1 cellular context compared by ENCODE assay signal in the genomic region with DNA sequence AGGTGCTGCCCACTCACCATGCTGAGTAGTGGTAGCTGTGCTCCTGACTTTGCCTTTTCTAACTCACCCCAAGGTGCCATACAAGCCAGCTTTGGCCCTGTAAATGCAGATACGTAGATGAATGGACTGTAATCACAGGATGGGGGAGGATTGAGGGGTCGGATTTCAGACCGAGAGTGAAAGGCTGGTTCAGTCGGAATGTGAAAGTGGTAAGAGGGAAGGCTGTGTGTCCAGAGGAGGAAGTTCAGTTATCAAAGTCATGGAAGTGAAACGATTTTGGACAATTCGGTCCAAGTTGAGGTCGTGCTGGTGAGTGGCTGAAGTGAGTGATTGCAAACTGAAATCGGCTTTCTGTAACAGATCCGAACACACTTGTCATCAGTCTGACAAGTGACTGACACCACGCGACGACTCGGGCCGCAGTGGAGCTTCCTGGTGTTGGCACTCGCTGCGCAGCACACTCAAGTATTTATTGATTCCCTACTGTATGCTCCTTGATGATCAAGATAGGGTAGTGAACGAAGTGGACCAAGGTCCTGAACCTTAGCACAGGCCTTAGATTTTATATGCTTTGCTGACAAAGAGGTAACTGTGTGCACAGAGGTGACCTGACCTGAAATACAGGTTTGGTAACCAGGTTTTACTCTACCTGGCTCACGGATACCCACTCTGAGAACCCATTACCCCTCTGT.
TF ChIP-seq lines count a peak whose summit lies in the region.

No MANE protein-coding gene starts in this region.

TF ChIP-seq in H1, 55 proteins besides CTCF, POLR2A, EP300 and RAD21:
- no peak for TF ChIP-seq RBBP5 (IDR thresholded peaks at IDR 0.05; ENCODE audit: borderline replicate concordance, low read depth, low read length)
- no peak for TF ChIP-seq CBX8 (IDR thresholded peaks at IDR 0.05; ENCODE audit: borderline replicate concordance, low read depth, low read length)
- TF ChIP-seq, protein P1, sequence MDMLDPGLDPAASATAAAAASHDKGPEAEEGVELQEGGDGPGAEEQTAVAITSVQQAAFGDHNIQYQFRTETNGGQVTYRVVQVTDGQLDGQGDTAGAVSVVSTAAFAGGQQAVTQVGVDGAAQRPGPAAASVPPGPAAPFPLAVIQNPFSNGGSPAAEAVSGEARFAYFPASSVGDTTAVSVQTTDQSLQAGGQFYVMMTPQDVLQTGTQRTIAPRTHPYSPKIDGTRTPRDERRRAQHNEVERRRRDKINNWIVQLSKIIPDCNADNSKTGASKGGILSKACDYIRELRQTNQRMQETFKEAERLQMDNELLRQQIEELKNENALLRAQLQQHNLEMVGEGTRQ (IDR thresholded peaks at IDR 0.05; ENCODE audit: low read length) = no peak
- TF ChIP-seq POU5F1 (IDR thresholded peaks at IDR 0.05; ENCODE audit: low read depth, low read length) = no peak
- TF ChIP-seq BCL11A (IDR thresholded peaks at IDR 0.05; ENCODE audit: low read depth in 2 of 2, low read length in 2 of 2) = no peak
- TF ChIP-seq KDM4A (IDR thresholded peaks at IDR 0.05; ENCODE audit: low read depth, low read length, severe bottlenecking) = no peak
- no peak for TF ChIP-seq TAF7 (optimal IDR thresholded peaks at IDR 0.05; ENCODE audit: borderline replicate concordance, low read depth, low read length)
